ENCODE assay signal across 8 cellular contexts in genomic region chr4:56506110-56506705, GRCh38.
A peak's percentile ranks its signal among the peaks of the same experiment; 100 is the strongest.
DNase-seq lines count a peak whose midpoint lies in the region; ATAC-seq lines count a peak whose summit lies in the region.

No MANE protein-coding gene starts in this region.

- peak overlapping the region; percentile 63 for H3K27ac Mint-ChIP-seq in stimulated activated effector memory CD8-positive, alpha-beta T cell treated with anti-CD3 and anti-CD28 coated beads, Interleukin-12 subunit alpha, Interleukin-12 subunit beta, amount 100 ng/mL, for 72 hours

- H3K4me3 Mint-ChIP-seq in stimulated activated effector memory CD8-positive, alpha-beta T cell treated with anti-CD3 and anti-CD28 coated beads, Interleukin-12 subunit alpha, Interleukin-12 subunit beta, amount 100 ng/mL, for 72 hours = peak overlapping the region; percentile 82

- peaks cover 17% of the 10 kb centered on the region for H3K4me1 Mint-ChIP-seq in stimulated activated effector memory CD8-positive, alpha-beta T cell treated with anti-CD3 and anti-CD28 coated beads, Interleukin-12 subunit alpha, Interleukin-12 subunit beta, amount 100 ng/mL, for 72 hours

- peak in 2 of 3 experiments; percentile 45 to 54 for DNase-seq in NCI-H1417 (lab: John Stamatoyannopoulos, UW)
- DNase-seq in NCI-H1417 treated with DMSO at 0.1 percent for 48 hours (lab: John Stamatoyannopoulos, UW) = no peak
- DNase-seq in activated T-cell treated with anti-CD3 and anti-CD28 coated beads, Interleukin-2, amount 50 U/mL, for 48 hours = peak; percentile 26 to 33
- no peak for DNase-seq in stimulated activated effector memory CD8-positive, alpha-beta T cell treated with anti-CD3 and anti-CD28 coated beads, Interleukin-12 subunit alpha, Interleukin-12 subunit beta, amount 100 ng/mL, for 72 hours (ENCODE audit: low spot score in 2 of 2)
- no peak for DNase-seq in AG08395 (ENCODE audit: low spot score)
- DNase-seq in DMS114 treated with DMSO at 0.1 percent for 48 hours (lab: John Stamatoyannopoulos, UW; ENCODE audit: unreplicated experiment) = no peak

- ATAC-seq in stimulated activated effector memory CD8-positive, alpha-beta T cell treated with anti-CD3 and anti-CD28 coated beads, Interleukin-12 subunit alpha, Interleukin-12 subunit beta, amount 100 ng/mL, for 72 hours = peak; percentile 35
- no peak for ATAC-seq in GM21619 (IDR thresholded peaks at IDR 0.05; ENCODE audit: unreplicated experiment)

- H3K4me3 ChIP-seq in iPS-11a (ENCODE audit: low read depth, low read length) = peak overlapping the region; percentile 43

- peaks cover 35% of the 10 kb centered on the region for H3K36me3 Mint-ChIP-seq in stimulated activated effector memory CD8-positive, alpha-beta T cell treated with anti-CD3 and anti-CD28 coated beads, Interleukin-12 subunit alpha, Interleukin-12 subunit beta, amount 100 ng/mL, for 72 hours

- H3K9me3 Mint-ChIP-seq in stimulated activated effector memory CD8-positive, alpha-beta T cell treated with anti-CD3 and anti-CD28 coated beads, Interleukin-12 subunit alpha, Interleukin-12 subunit beta, amount 100 ng/mL, for 72 hours = no peaks in the 10 kb centered on the region

Comparison
In these comparisons a context has a peak if more than half of its experiments do, and no peak if none do; other contexts are left out.
1. DNase-seq: peak in NCI-H1417 (2 of 3) and activated T-cell treated with anti-CD3 and anti-CD28 coated beads, Interleukin-2, amount 50 U/mL, for 48 hours (2 of 2); none in NCI-H1417 treated with DMSO at 0.1 percent for 48 hours (single experiment), stimulated activated effector memory CD8-positive, alpha-beta T cell treated with anti-CD3 and anti-CD28 coated beads, Interleukin-12 subunit alpha, Interleukin-12 subunit beta, amount 100 ng/mL, for 72 hours (0 of 2), AG08395 (single experiment) and DMS114 treated with DMSO at 0.1 percent for 48 hours (single experiment).